Comparison of ENCODE assay signal across 8 cellular contexts in the genomic region with DNA sequence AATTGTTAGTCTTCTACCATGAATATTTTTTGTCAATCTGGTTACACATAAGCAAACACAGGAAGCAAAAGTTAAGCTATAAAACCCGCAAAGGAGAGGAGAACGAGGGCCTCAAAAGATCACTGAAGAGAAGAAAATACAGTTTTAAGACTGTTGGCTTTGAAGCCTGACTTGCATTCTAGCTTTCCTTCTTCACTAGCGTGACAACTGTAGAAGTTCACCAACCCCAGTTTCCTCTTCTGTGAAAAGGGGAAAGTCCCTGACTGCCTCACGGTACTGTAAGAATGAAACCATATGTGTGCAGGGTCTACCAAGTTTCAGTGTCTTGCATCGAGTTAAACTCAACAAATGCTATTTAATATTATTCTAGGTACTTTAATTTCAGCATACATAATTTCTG. TPM values are rescaled to one million over a fixed set of nuclear protein-coding genes. Genes with fewer than 3 reads are reported as not detected.
DNase-seq lines count a peak whose midpoint lies in the region; ATAC-seq and TF ChIP-seq lines count a peak whose summit lies in the region.

No MANE protein-coding gene starts in this region.

- TF ChIP-seq CTCF in AG09319 (IDR thresholded peaks at IDR 0.05; ENCODE audit: low read depth, low read length) (no peak), omental fat pad (IDR thresholded peaks at IDR 0.05) (no peak)

- DNase-seq in AG09319 (ENCODE audit: extremely low read depth, low read depth) (peak; percentile 52), GM19238 (ENCODE audit: insufficient read length, low spot score) (peak; percentile 22), germinal center (ENCODE audit: low spot score) (peak; percentile 47), omental fat pad (ENCODE audit: low spot score) (no peak), NCI-H146 treated with DMSO at 0.1 percent for 48 hours (lab: John Stamatoyannopoulos, UW; ENCODE audit: unreplicated experiment) (no peak), NCI-H69 (lab: John Stamatoyannopoulos, UW) (no peak)

- ATAC-seq in HG03159 (IDR thresholded peaks at IDR 0.05; ENCODE audit: unreplicated experiment), result peak; percentile 99
- peak; percentile 84 to 85 for ATAC-seq in activated CD4-positive, CD25-positive, alpha-beta regulatory T cell treated with anti-CD3 and anti-CD28 coated beads, Interleukin-2, amount 50 U/mL, for 24 hours
- ATAC-seq in omental fat pad (ENCODE audit: low FRiP score), result no peak

RNA-seq across cellular contexts. Expression of a gene that starts 7.5 kb away (rescaled TPM):
- 1 to 10 TPM; 1.7 to 5.3 (median 2.7) TPM for total RNA-seq in omental fat pad

Comparison
In these comparisons a context has a peak if more than half of its experiments do, and no peak if none do; other contexts are left out.
1. DNase-seq: peak in AG09319 (single experiment), GM19238 (single experiment) and germinal center (single experiment); none in omental fat pad (single experiment), NCI-H146 treated with DMSO at 0.1 percent for 48 hours (single experiment) and NCI-H69 (single experiment).